Comparison of ENCODE assay signal across 34 cellular contexts in genomic region chr2:27746325-27746724, GRCh38.
"Had no signal": no experiment of that assay in that cellular context is flagged by ENCODE, and none has a peak within 500 bp of the region (broad histone marks: within the 10 kb centered on the region; RNA-seq: fewer than 3 reads in every experiment).

No MANE protein-coding gene starts in this region.

- ATAC-seq: activated CD8-positive, alpha-beta T cell treated with anti-CD3 and anti-CD28 coated beads for 36 hours; activated naive CD4-positive, alpha-beta T cell treated with anti-CD3 and anti-CD28 coated beads, Interleukin-2, amount 50 U/mL, for 72 hours; activated T-cell treated with anti-CD3 and anti-CD28 coated beads, Interleukin-2, amount 50 U/mL, for 4 hours; activated T-cell treated with anti-CD3 and anti-CD28 coated beads, Interleukin-2, amount 50 U/mL, for 72 hours; activated T-helper 17 cell treated with anti-CD3 and anti-CD28 coated beads, Interleukin-2, amount 50 U/mL, for 72 hours; body of pancreas had no signal

- H3K9me3 ChIP-seq: adrenal gland, body of pancreas had no signal

- DNase-seq: activated B cell treated with CpG ODN at 0.5 μM for 24 hours; activated CD4-positive, alpha-beta memory T cell treated with anti-CD3 and anti-CD28 coated beads for 36 hours; activated CD4-positive, alpha-beta T cell treated with anti-CD3 and anti-CD28 coated beads for 4 hours; activated CD4-positive, alpha-beta T cell treated with anti-CD3 and anti-CD28 coated beads, Interleukin-2, amount 10 ng/mL, durations not matched to agents 24 days and 14 days; activated CD4-positive, alpha-beta T cell treated with anti-CD3 and anti-CD28 coated beads, Interleukin-2, amount 50 U/mL, for 1 hour; activated CD4-positive, alpha-beta T cell treated with anti-CD3 and anti-CD28 coated beads, Interleukin-2, amount 50 U/mL, for 4 hours; activated CD4-positive, CD25-positive, alpha-beta regulatory T cell treated with anti-CD3 and anti-CD28 coated beads, Interleukin-2, amount 50 U/mL, for 72 hours; activated CD8-positive, alpha-beta memory T cell treated with anti-CD3 and anti-CD28 coated beads, Interleukin-2, amount 50 U/mL, for 4 hours; activated CD8-positive, alpha-beta T cell treated with anti-CD3 and anti-CD28 coated beads for 36 hours; activated effector memory CD4-positive, alpha-beta T cell treated with anti-CD3 and anti-CD28 coated beads, Interleukin-2, amount 50 U/mL, for 16 hours; activated gamma-delta T cell treated with Interleukin-2 at 50 U/mL for 16 hours; activated naive CD4-positive, alpha-beta T cell; activated naive CD4-positive, alpha-beta T cell treated with anti-CD3 and anti-CD28 coated beads for 36 hours; activated naive CD4-positive, alpha-beta T cell treated with anti-CD3 and anti-CD28 coated beads, Interleukin-2, amount 50 U/mL, for 16 hours; activated naive CD8-positive, alpha-beta T cell treated with anti-CD3 and anti-CD28 coated beads for 36 hours; activated T-cell treated with anti-CD3 and anti-CD28 coated beads for 4 hours; activated T-cell treated with anti-CD3 and anti-CD28 coated beads, Interleukin-2, amount 50 U/mL, for 1 hour; activated T-cell treated with anti-CD3 and anti-CD28 coated beads, Interleukin-2, amount 50 U/mL, for 4 hours; activated T-cell treated with anti-CD3 and anti-CD28 coated beads, Interleukin-2, amount 50 U/mL, for 72 hours; adrenal gland; amniotic stem cell; aorta; body of pancreas; brain microvascular endothelial cell; central memory CD4-positive, alpha-beta T cell; T-helper 1 cell; T-helper 2 cell; T-helper 9 cell; WERI-Rb-1 had no signal

- H3K27me3 ChIP-seq: adrenal gland, body of pancreas, brain microvascular endothelial cell, breast epithelium had no signal

- H3K27ac ChIP-seq: adrenal gland, body of pancreas, brain microvascular endothelial cell, breast epithelium, WERI-Rb-1 had no signal

- H3K36me3 ChIP-seq: adrenal gland, brain microvascular endothelial cell, breast epithelium, WERI-Rb-1 had no signal

- H3K4me3 ChIP-seq: adrenal gland, body of pancreas, breast epithelium had no signal

- H3K4me1 ChIP-seq: adrenal gland, body of pancreas, breast epithelium had no signal

- FAIRE-seq: astrocyte, TTC549 had no signal
